ENCODE assay signal across 21 cellular contexts in the genomic region with DNA sequence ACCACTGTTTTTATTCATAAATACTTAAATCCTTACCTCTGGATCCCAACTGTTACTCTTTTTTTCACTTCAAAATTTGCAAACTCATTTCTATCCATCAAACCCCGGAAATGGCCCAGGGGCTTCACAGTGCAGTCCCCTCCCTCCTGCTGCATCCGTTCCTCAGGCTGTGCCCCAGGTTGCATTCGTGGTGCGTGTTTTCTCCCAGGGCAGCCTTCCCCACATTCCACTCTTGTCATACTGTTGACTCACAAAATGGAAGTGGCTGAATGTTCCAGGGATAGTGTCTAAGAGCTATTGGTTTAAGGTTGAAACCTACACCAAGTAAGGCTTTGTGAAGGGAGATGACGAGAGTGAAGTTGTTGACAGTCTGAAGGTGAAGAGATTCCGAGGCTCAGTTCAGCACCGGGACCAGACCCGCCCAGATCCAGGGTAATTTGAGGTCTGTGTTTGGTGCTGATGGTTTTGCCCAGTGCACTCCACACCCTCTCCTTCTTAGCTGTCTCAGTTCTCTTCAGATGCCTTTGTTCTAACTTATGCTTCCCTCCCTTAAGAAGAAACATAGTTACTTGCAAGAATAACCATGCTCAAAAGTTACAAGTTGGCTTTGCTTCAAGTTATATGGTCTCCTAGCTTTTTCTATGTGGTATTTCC. TPM values are rescaled to one million over a fixed set of nuclear protein-coding genes. Genes with fewer than 3 reads are reported as not detected.
A peak's percentile ranks its signal among the peaks of the same experiment; 100 is the strongest.
DNase-seq lines count a peak whose midpoint lies in the region; ATAC-seq and TF ChIP-seq lines count a peak whose summit lies in the region.
"Had no signal": no experiment of that assay in that cellular context is flagged by ENCODE, and none has a peak within 500 bp of the region (broad histone marks: within the 10 kb centered on the region; RNA-seq: fewer than 3 reads in every experiment).

No MANE protein-coding gene starts in this region.

- no peak for ATAC-seq in activated CD8-positive, alpha-beta T cell treated with anti-CD3 and anti-CD28 coated beads, Interleukin-2, amount 10 ng/mL, durations not matched to agents 7 days and 5 days
- ATAC-seq in activated CD8-positive, alpha-beta T cell treated with anti-CD3 and anti-CD28 coated beads for 36 hours, result no peak
- no peak for ATAC-seq in T-helper 17 cell
- ATAC-seq: A549; activated CD4-positive, CD25-positive, alpha-beta regulatory T cell treated with anti-CD3 and anti-CD28 coated beads, Interleukin-2, amount 50 U/mL, for 24 hours; stimulated activated naive CD8-positive, alpha-beta T cell treated with anti-CD3 and anti-CD28 coated beads, Interleukin-15, Interleukin-2, amounts not matched to agents 100 U/mL and 50 U/mL, for 24 hours had no signal

- no peak overlapping the region for H3K9ac ChIP-seq in smooth muscle cell (ENCODE audit: low read depth)

- H3K4me3 ChIP-seq in smooth muscle cell (no peak overlapping the region), left ventricle myocardium inferior (no peak overlapping the region)
- H3K4me3 ChIP-seq: A549 had no signal

- CTCF ChIA-PET in activated CD8-positive, alpha-beta T cell treated with anti-CD3 and anti-CD28 coated beads, Interleukin-2, amount 10 ng/mL, durations not matched to agents 7 days and 5 days (lab: Charles Lee), result no interaction called here
- CTCF ChIA-PET in activated CD8-positive, alpha-beta T cell treated with anti-CD3 and anti-CD28 coated beads for 36 hours (lab: Charles Lee), result interaction anchor here (1.2 kb wide), 1 partner anchor 378 kb away, joined by 3 read pairs; no protein-coding TSS in a partner anchor

- peaks cover 23% of the 10 kb centered on the region for H3F3A ChIP-seq in smooth muscle cell (ENCODE audit: low read depth)

- H3K27ac ChIP-seq in smooth muscle cell (ENCODE audit: low read depth), result peak overlapping the region; percentile 12
- no peak overlapping the region for H3K27ac ChIP-seq in left ventricle myocardium inferior (replicated peaks)
- H3K27ac ChIP-seq: A549, HL-60 had no signal

- no peak overlapping the region for H3K4me3 Mint-ChIP-seq in activated CD8-positive, alpha-beta T cell treated with anti-CD3 and anti-CD28 coated beads, Interleukin-2, amount 10 ng/mL, durations not matched to agents 7 days and 5 days
- H3K4me3 Mint-ChIP-seq in activated CD8-positive, alpha-beta T cell treated with anti-CD3 and anti-CD28 coated beads for 36 hours, result no peak overlapping the region
- H3K4me3 Mint-ChIP-seq in T-helper 17 cell, result no peak overlapping the region
- H3K4me3 Mint-ChIP-seq: IgD-negative memory B cell, type B pancreatic cell had no signal

- H3K27me3 Mint-ChIP-seq in activated CD8-positive, alpha-beta T cell treated with anti-CD3 and anti-CD28 coated beads, Interleukin-2, amount 10 ng/mL, durations not matched to agents 7 days and 5 days (ENCODE audit: low read depth), result no peaks in the 10 kb centered on the region
- no peaks in the 10 kb centered on the region for H3K27me3 Mint-ChIP-seq in activated CD8-positive, alpha-beta T cell treated with anti-CD3 and anti-CD28 coated beads for 36 hours
- H3K27me3 Mint-ChIP-seq in T-helper 17 cell, result no peaks in the 10 kb centered on the region
- H3K27me3 Mint-ChIP-seq: IgD-negative memory B cell, type B pancreatic cell had no signal

- no peak for TF ChIP-seq CTCF in activated CD8-positive, alpha-beta T cell treated with anti-CD3 and anti-CD28 coated beads for 36 hours (IDR thresholded peaks at IDR 0.05)
- TF ChIP-seq CTCF in smooth muscle cell (IDR thresholded peaks at IDR 0.05; ENCODE audit: borderline replicate concordance, insufficient read depth, poor library complexity, severe bottlenecking), result no peak
- TF ChIP-seq CTCF in left ventricle myocardium inferior (IDR thresholded peaks at IDR 0.05; ENCODE audit: borderline replicate concordance), result no peak

- 84% methylated on average over 8 of the region's 8 CpGs for WGBS in smooth muscle cell (ENCODE audit: low lambda C conversion rate)

- H3K9me3 Mint-ChIP-seq in activated CD8-positive, alpha-beta T cell treated with anti-CD3 and anti-CD28 coated beads, Interleukin-2, amount 10 ng/mL, durations not matched to agents 7 days and 5 days (ENCODE audit: insufficient read depth), result no peaks in the 10 kb centered on the region
- H3K9me3 Mint-ChIP-seq in activated CD8-positive, alpha-beta T cell treated with anti-CD3 and anti-CD28 coated beads for 36 hours, result no peaks in the 10 kb centered on the region
- H3K9me3 Mint-ChIP-seq: IgD-negative memory B cell, type B pancreatic cell had no signal

- H3K4me1 Mint-ChIP-seq in activated CD8-positive, alpha-beta T cell treated with anti-CD3 and anti-CD28 coated beads, Interleukin-2, amount 10 ng/mL, durations not matched to agents 7 days and 5 days (ENCODE audit: low read depth), result peaks cover 43% of the 10 kb centered on the region
- peaks cover 43% of the 10 kb centered on the region for H3K4me1 Mint-ChIP-seq in activated CD8-positive, alpha-beta T cell treated with anti-CD3 and anti-CD28 coated beads for 36 hours (ENCODE audit: low read depth)
- H3K4me1 Mint-ChIP-seq in T-helper 17 cell, result peaks cover 10% of the 10 kb centered on the region

- H3K27ac Mint-ChIP-seq in activated CD8-positive, alpha-beta T cell treated with anti-CD3 and anti-CD28 coated beads, Interleukin-2, amount 10 ng/mL, durations not matched to agents 7 days and 5 days, result peak overlapping the region; percentile 47
- no peak overlapping the region for H3K27ac Mint-ChIP-seq in activated CD8-positive, alpha-beta T cell treated with anti-CD3 and anti-CD28 coated beads for 36 hours
- peak overlapping the region; percentile 27 for H3K27ac Mint-ChIP-seq in T-helper 17 cell
- H3K27ac Mint-ChIP-seq: type B pancreatic cell had no signal

- peaks cover 11% of the 10 kb centered on the region for H3K4me1 ChIP-seq in smooth muscle cell (ENCODE audit: low read depth)
- H3K4me1 ChIP-seq in left ventricle myocardium inferior, result peaks cover 21% of the 10 kb centered on the region

- no peak overlapping the region for H3K4me2 ChIP-seq in smooth muscle cell
- H3K4me2 ChIP-seq: A549 had no signal

- POLR2A ChIA-PET in activated CD8-positive, alpha-beta T cell treated with anti-CD3 and anti-CD28 coated beads, Interleukin-2, amount 10 ng/mL, durations not matched to agents 7 days and 5 days (lab: Charles Lee), result no interaction called here
- POLR2A ChIA-PET in activated CD8-positive, alpha-beta T cell treated with anti-CD3 and anti-CD28 coated beads for 36 hours (lab: Charles Lee), result no interaction called here

- peaks cover 26% of the 10 kb centered on the region for H3K79me2 ChIP-seq in smooth muscle cell (ENCODE audit: low read depth)

- no peak overlapping the region for H2AFZ ChIP-seq in smooth muscle cell (ENCODE audit: low read depth)

- H3K9me3 ChIP-seq in T-helper 17 cell (ENCODE audit: control insufficient read depth, low read length, poor library complexity, severe bottlenecking), result no peaks in the 10 kb centered on the region
- H3K9me3 ChIP-seq in smooth muscle cell (replicated peaks; ENCODE audit: low read depth), result no peaks in the 10 kb centered on the region
- no peaks in the 10 kb centered on the region for H3K9me3 ChIP-seq in left ventricle myocardium inferior (replicated peaks)
- H3K9me3 ChIP-seq: A549 had no signal

- no peak for DNase-seq in activated CD8-positive, alpha-beta T cell treated with anti-CD3 and anti-CD28 coated beads, Interleukin-2, amount 10 ng/mL, durations not matched to agents 7 days and 5 days
- DNase-seq in activated CD8-positive, alpha-beta T cell treated with anti-CD3 and anti-CD28 coated beads for 36 hours, result no peak
- DNase-seq in T-helper 17 cell (no peak), erythroblast (lab: John Stamatoyannopoulos, UW) (no peak), smooth muscle cell (lab: John Stamatoyannopoulos, UW; ENCODE audit: unreplicated experiment) (no peak), DMS79 treated with DMSO at 0.1 percent for 48 hours (lab: John Stamatoyannopoulos, UW) (no peak), left ventricle myocardium inferior (no peak), DMS 273 (lab: John Stamatoyannopoulos, UW; ENCODE audit: unreplicated experiment) (no peak)
- DNase-seq: amniotic stem cell; cerebellar nuclear complex; DMS53; effector CD8-positive, alpha-beta T cell; head of caudate nucleus; NCI-H1694 treated with DMSO at 0.1 percent for 48 hours; stimulated activated CD4-positive, alpha-beta T cell treated with anti-CD3 and anti-CD28 coated beads, Interleukin-1b, Interleukin-23, amount 100 ng/mL, for 48 hours; stimulated activated naive CD8-positive, alpha-beta T cell treated with anti-CD3 and anti-CD28 coated beads, Interleukin-15, Interleukin-2, amounts not matched to agents 100 U/mL and 50 U/mL, for 24 hours had no signal

- TF ChIP-seq POLR2A in erythroblast (IDR thresholded peaks at IDR 0.05; ENCODE audit: low read length), result peak; percentile 33

- H3K36me3 Mint-ChIP-seq in activated CD8-positive, alpha-beta T cell treated with anti-CD3 and anti-CD28 coated beads, Interleukin-2, amount 10 ng/mL, durations not matched to agents 7 days and 5 days (ENCODE audit: low read depth), result peaks cover 73% of the 10 kb centered on the region
- peaks cover 82% of the 10 kb centered on the region for H3K36me3 Mint-ChIP-seq in activated CD8-positive, alpha-beta T cell treated with anti-CD3 and anti-CD28 coated beads for 36 hours (ENCODE audit: low read depth)
- H3K36me3 Mint-ChIP-seq in T-helper 17 cell (ENCODE audit: low read depth), result peaks cover 5% of the 10 kb centered on the region
- H3K36me3 Mint-ChIP-seq: IgD-negative memory B cell had no signal

- intact Hi-C loops in activated CD8-positive, alpha-beta T cell treated with anti-CD3 and anti-CD28 coated beads for 36 hours (cut with micrococcal nuclease), result no loop called here
- intact Hi-C loops in left ventricle myocardium inferior (cut with micrococcal nuclease), result no loop called here

- H4K20me1 ChIP-seq in smooth muscle cell (ENCODE audit: low read depth), result peaks cover 100% of the 10 kb centered on the region

- no peaks in the 10 kb centered on the region for H3K27me3 ChIP-seq in smooth muscle cell (ENCODE audit: low read depth)
- H3K27me3 ChIP-seq in left ventricle myocardium inferior (ENCODE audit: low read depth), result no peaks in the 10 kb centered on the region

- H3K36me3 ChIP-seq in smooth muscle cell (ENCODE audit: low read depth) (peaks cover 11% of the 10 kb centered on the region), left ventricle myocardium inferior (peaks cover 55% of the 10 kb centered on the region)

RNA-seq across cellular contexts. Expression of a gene that starts 7.7 kb away (rescaled TPM):
- 10 to 100 TPM; 83.9 to 89.1 TPM for total RNA-seq in activated CD8-positive, alpha-beta T cell treated with anti-CD3 and anti-CD28 coated beads, Interleukin-2, amount 10 ng/mL, durations not matched to agents 7 days and 5 days
- 10 to 100 TPM; 92.2 to 98.0 TPM for total RNA-seq in activated CD8-positive, alpha-beta T cell treated with anti-CD3 and anti-CD28 coated beads for 36 hours
- 10 to 100 TPM; 53.3 to 55.1 TPM for total RNA-seq in T-helper 17 cell
- 277 and 402 TPM in 2 replicates for total RNA-seq in smooth muscle cell
- polyA plus RNA-seq in smooth muscle cell, result 181 and 302 TPM in 2 replicates
- total RNA-seq in left ventricle myocardium inferior, result 7.5 TPM
